Comparison of ENCODE assay signal across 8 cellular contexts in the genomic region with DNA sequence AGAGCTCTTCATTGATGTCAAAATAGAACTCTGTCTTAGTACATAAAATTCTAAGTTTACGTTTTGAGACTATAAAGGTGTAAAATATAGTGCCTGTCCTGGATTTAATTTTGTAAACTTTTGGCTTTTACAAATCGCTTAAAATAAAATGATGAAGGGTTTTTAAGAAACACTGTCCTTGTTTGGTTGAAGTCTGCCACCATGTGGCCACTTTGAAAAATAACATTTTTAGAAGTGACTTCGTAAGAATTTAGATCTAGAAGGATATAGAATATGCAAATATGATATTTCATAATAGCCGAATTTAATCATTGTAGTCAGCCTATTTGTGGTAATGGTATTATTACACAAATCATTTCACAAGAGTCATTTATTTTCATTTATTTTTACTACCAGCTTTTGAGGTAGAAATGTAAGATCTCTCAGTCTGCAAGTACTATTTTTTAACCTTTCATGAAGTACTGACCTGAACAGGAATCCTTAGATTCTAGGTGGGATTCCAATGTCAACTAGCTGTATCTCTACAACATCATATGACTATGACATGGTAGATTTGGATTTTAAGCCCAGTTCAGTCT. TPM values are rescaled to one million over a fixed set of nuclear protein-coding genes. Genes with fewer than 3 reads are reported as not detected.
DNase-seq lines count a peak whose midpoint lies in the region; ATAC-seq, FAIRE-seq and TF ChIP-seq lines count a peak whose summit lies in the region.

No MANE protein-coding gene starts in this region.

- no peak overlapping the region for H3K18ac ChIP-seq in mesenchymal stem cell (ENCODE audit: low read depth in 1 of 2, low read length in 2 of 2)

- DNase-seq in A549 (ENCODE audit: low read depth in 1 of 2, low spot score in 1 of 2) (peak in 1 of 2 experiments; percentile 36), KBM-7 (peak; percentile 17), T47D (ENCODE audit: low read depth in 1 of 2, low spot score in 1 of 2) (peak; percentile 1 to 34), mesenchymal stem cell (peak; percentile 42), aorta (no peak), COR-L47 (lab: John Stamatoyannopoulos, UW) (no peak)

- peak; percentile 59 to 77 for TF ChIP-seq RAD21 in A549 (conservative IDR thresholded peaks at IDR 0.05 in 1 of 2, IDR thresholded peaks at IDR 0.05 in 1 of 2)

- H3K4me2 ChIP-seq in A549: no peak overlapping the region
- H3K4me2 ChIP-seq in mesenchymal stem cell (ENCODE audit: low read length, poor library complexity, severe bottlenecking): no peak overlapping the region

- H3K9me3 ChIP-seq in A549: no peaks in the 10 kb centered on the region
- no peaks in the 10 kb centered on the region for H3K9me3 ChIP-seq in mesenchymal stem cell (ENCODE audit: control insufficient read depth, low read length)
- no peaks in the 10 kb centered on the region for H3K9me3 ChIP-seq in aorta (ENCODE audit: control insufficient read depth, low read length)

- H3K36me3 ChIP-seq in mesenchymal stem cell (ENCODE audit: control insufficient read depth in 1 of 2, insufficient read depth in 2 of 2, low read depth in 1 of 2, low read length in 2 of 2) (no peaks in the 10 kb centered on the region), aorta (ENCODE audit: control insufficient read depth in 1 of 2, insufficient read depth in 2 of 2, low read length in 1 of 2) (no peaks in the 10 kb centered on the region)

- H3K79me1 ChIP-seq in mesenchymal stem cell (replicated peaks; ENCODE audit: low read length, poor library complexity, severe bottlenecking): no peaks in the 10 kb centered on the region

- no peak overlapping the region for H3K23ac ChIP-seq in mesenchymal stem cell (ENCODE audit: low read length in 2 of 2)

- H2AFZ ChIP-seq in mesenchymal stem cell (ENCODE audit: low read depth, low read length): no peak overlapping the region

- H2BK5ac ChIP-seq in mesenchymal stem cell (ENCODE audit: low read depth, low read length, poor library complexity, severe bottlenecking): no peak overlapping the region

- CTCF ChIA-PET in A549 (lab: Yijun Ruan, JAX): interaction anchor here (0.8 to 4.2 kb wide), 13 partner anchors 8 to 1511 kb away, joined by 3 to 34 read pairs (median 4); no protein-coding TSS in a partner anchor

- no peak overlapping the region for H2BK120ac ChIP-seq in mesenchymal stem cell (ENCODE audit: low read depth, low read length)

- H3K4me3 ChIP-seq in A549 (no peak overlapping the region), mesenchymal stem cell (ENCODE audit: insufficient read depth in 1 of 2, low read depth in 1 of 2, low read length in 2 of 2) (no peak overlapping the region), aorta (ENCODE audit: low read length in 2 of 2) (no peak overlapping the region)

- H3K27ac ChIP-seq in A549 (no peak overlapping the region), mesenchymal stem cell (ENCODE audit: low read length, poor library complexity, severe bottlenecking) (no peak overlapping the region), aorta (ENCODE audit: low read depth in 1 of 2, low read length in 2 of 2) (no peak overlapping the region)

- no peak overlapping the region for H3K4ac ChIP-seq in mesenchymal stem cell (ENCODE audit: low read depth in 1 of 2, low read length in 2 of 2)

- intact Hi-C loops in aorta (cut with DNase I): loop anchor here (1.0 to 5.0 kb wide), 2 partner anchors 948 to 951 kb away; no protein-coding TSS in a partner anchor

- H3K27me3 ChIP-seq in mesenchymal stem cell (ENCODE audit: control insufficient read depth in 1 of 2, insufficient read depth in 1 of 2, low read length in 2 of 2) (no peaks in the 10 kb centered on the region), aorta (ENCODE audit: control insufficient read depth in 1 of 2, insufficient read depth in 2 of 2, low read length in 1 of 2) (no peaks in the 10 kb centered on the region)

- TF ChIP-seq CTCF in A549 (IDR thresholded peaks at IDR 0.05): peak; percentile 65
- TF ChIP-seq CTCF in GM12873 (IDR thresholded peaks at IDR 0.05; ENCODE audit: insufficient read depth, low read depth, low read length, missing control alignments): peak; percentile 29

- TF ChIP-seq EP300 in A549 (IDR thresholded peaks at IDR 0.05): no peak

- no peaks in the 10 kb centered on the region for H3K4me1 ChIP-seq in A549
- no peaks in the 10 kb centered on the region for H3K4me1 ChIP-seq in mesenchymal stem cell (ENCODE audit: control insufficient read depth, insufficient read depth, low read depth, low read length)
- H3K4me1 ChIP-seq in aorta (ENCODE audit: control insufficient read depth in 1 of 2, insufficient read depth in 2 of 2, low read length in 2 of 2): no peaks in the 10 kb centered on the region

- no peak overlapping the region for H3K9ac ChIP-seq in mesenchymal stem cell (ENCODE audit: low read length)

- no peak overlapping the region for H3K14ac ChIP-seq in mesenchymal stem cell (ENCODE audit: low read length in 2 of 2)

- no peak for FAIRE-seq in A549 (lab: Jason Lieb, UNC)

- in situ Hi-C loops in KBM-7 (cut with MboI; ENCODE audit: low pct_unique_long_range_greater_than_20kb, low sequenced_read_pairs) (no loop called here), T47D (cut with HindIII; ENCODE audit: low pct_unique_long_range_greater_than_20kb, low sequenced_read_pairs) (no loop called here)

- no peak overlapping the region for H2BK12ac ChIP-seq in mesenchymal stem cell (ENCODE audit: low read length in 2 of 2)

- ATAC-seq in A549 (no peak), aorta (ENCODE audit: low FRiP score) (no peak), GM18873 (IDR thresholded peaks at IDR 0.05; ENCODE audit: low FRiP score, unreplicated experiment) (no peak)

- TF ChIP-seq POLR2A in A549 (IDR thresholded peaks at IDR 0.05; ENCODE audit: low read length): no peak

- H4K8ac ChIP-seq in mesenchymal stem cell (ENCODE audit: low read length): no peak overlapping the region

- POLR2A ChIA-PET in A549 (lab: Yijun Ruan, JAX): no interaction called here

- 2% methylated on average over 4 of the region's 4 CpGs for WGBS in A549 (ENCODE audit: missing lambda C conversion rate)
- 2% methylated on average over 2 of the region's 4 CpGs for WGBS in mesenchymal stem cell
- WGBS in aorta, 2 donors: 1% methylated on average over 4 of the region's 4 CpGs

- no peak overlapping the region for H2BK15ac ChIP-seq in mesenchymal stem cell (ENCODE audit: low read depth, poor library complexity, severe bottlenecking)

- no peak overlapping the region for H2AK5ac ChIP-seq in mesenchymal stem cell (ENCODE audit: low read length, severe bottlenecking)

- no peak overlapping the region for H4K91ac ChIP-seq in mesenchymal stem cell (ENCODE audit: low read length)

TF ChIP-seq in A549, 52 proteins besides CTCF, POLR2A, EP300 and RAD21:
- TF ChIP-seq, protein P1, sequence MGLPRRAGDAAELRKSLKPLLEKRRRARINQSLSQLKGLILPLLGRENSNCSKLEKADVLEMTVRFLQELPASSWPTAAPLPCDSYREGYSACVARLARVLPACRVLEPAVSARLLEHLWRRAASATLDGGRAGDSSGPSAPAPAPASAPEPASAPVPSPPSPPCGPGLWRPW (IDR thresholded peaks at IDR 0.05): no peak
- TF ChIP-seq JUNB (IDR thresholded peaks at IDR 0.05) (no peak), ZNF302 (CRISPR knock-in tag; IDR thresholded peaks at IDR 0.05) (no peak), MAFK (IDR thresholded peaks at IDR 0.05; ENCODE audit: partially characterized antibody) (no peak), SMC3 (IDR thresholded peaks at IDR 0.05) (peak; percentile 66), PHF8 (IDR thresholded peaks at IDR 0.05; ENCODE audit: borderline replicate concordance, low read depth) (no peak)

RNA-seq across cellular contexts. Expression of a gene that starts 31.0 kb away (rescaled TPM):
- polyA plus RNA-seq in A549 (2011; rRNA removed): 1.1 and 1.4 TPM in 2 replicates
- polyA plus RNA-seq in A549 (2012; cell fraction: cytosol; rRNA removed): 0.19 and 0.22 TPM in 2 replicates
- 0.32 and 0.45 TPM in 2 replicates for polyA plus RNA-seq in A549 (2012; cell fraction: nucleus; rRNA removed)
- 0.29 to 0.42 TPM (median 0.32 TPM) in 3 replicates for polyA plus RNA-seq in A549 (2017; fragmentation: RNase III; extraction: RNeasy Plus Mini Kit Qiagen cat#74134 plus additional on column Dnase treatment)
- polyA minus RNA-seq in A549 (2011; rRNA and poly(A)+ RNA removed): 2.8 and 7.1 TPM in 2 replicates
- 2.9 TPM for polyA plus RNA-seq in mesenchymal stem cell (2013, experiment 1 of 2)
- 2.8 TPM for polyA plus RNA-seq in mesenchymal stem cell (2013, experiment 2 of 2)
- total RNA-seq in aorta: 10 to 100 TPM; 40.5 to 48.0 TPM
- polyA plus RNA-seq in aorta: 1 to 10 TPM in 1 of 2 donors, under 1 TPM in 1; 0.88 to 6.6 TPM

Comparison
In these comparisons a context has a peak if more than half of its experiments do, and no peak if none do; other contexts are left out.
1. DNase-seq: peak in KBM-7 (single experiment), T47D (2 of 2) and mesenchymal stem cell (single experiment); none in aorta (0 of 2) and COR-L47 (single experiment).